In genomic region chr7:143177374-143178119, GRCh38 we compare ENCODE assay signal across 36 cellular contexts. TPM values are rescaled to one million over a fixed set of nuclear protein-coding genes. Genes with fewer than 3 reads are reported as not detected.
"Had no signal": no experiment of that assay in that cellular context is flagged by ENCODE, and none has a peak within 500 bp of the region (broad histone marks: within the 10 kb centered on the region; RNA-seq: fewer than 3 reads in every experiment).

No MANE protein-coding gene starts in this region.

- H3K27me3 ChIP-seq: body of pancreas, breast epithelium, Peyer's patch, SJSA1 had no signal

- H3K4me3 ChIP-seq: body of pancreas, breast epithelium, coronary artery, Peyer's patch, SJSA1 had no signal

- DNase-seq: activated CD4-positive, alpha-beta T cell treated with anti-CD3 and anti-CD28 coated beads, Interleukin-2, amount 10 ng/mL, durations not matched to agents 24 days and 14 days; activated CD4-positive, alpha-beta T cell treated with anti-CD3 and anti-CD28 coated beads, Interleukin-2, amount 50 U/mL, for 4 hours; activated CD8-positive, alpha-beta T cell treated with anti-CD3 and anti-CD28 coated beads for 36 hours; activated gamma-delta T cell; activated naive CD4-positive, alpha-beta T cell treated with Interleukin-2 at 50 U/mL for 16 hours; activated naive CD8-positive, alpha-beta T cell treated with anti-CD3 and anti-CD28 coated beads, Interleukin-2, amount 10 ng/mL, durations not matched to agents 7 days and 5 days; activated T-cell treated with anti-CD3 and anti-CD28 coated beads, Interleukin-2, amount 50 U/mL, for 24 hours; amygdala; body of pancreas; MM.1S; MV-4-11; NCI-H1092 treated with DMSO at 0.1 percent for 48 hours; NCI-H1417; NCI-H146; NCI-H187; NCI-H2029 treated with DMSO at 0.1 percent for 48 hours; NCI-H345; NCI-H524 treated with DMSO at 0.1 percent for 48 hours; PC-3; Peyer's patch; RPMI8226; SHP77 treated with DMSO at 0.1 percent for 48 hours; SK-N-SH had no signal

- ATAC-seq: activated CD8-positive, alpha-beta T cell treated with anti-CD3 and anti-CD28 coated beads for 36 hours; body of pancreas; PC-3 had no signal

- H3K27ac ChIP-seq: body of pancreas, breast epithelium, coronary artery, Peyer's patch, SJSA1 had no signal

- H3K4me1 Mint-ChIP-seq: activated CD4-positive, alpha-beta T cell treated with anti-CD3 and anti-CD28 coated beads, Interleukin-2, amount 10 ng/mL, durations not matched to agents 24 days and 14 days; activated naive CD4-positive, alpha-beta T cell treated with anti-CD3 and anti-CD28 coated beads, Interleukin-2, amount 50 U/mL, for 24 hours; activated naive CD8-positive, alpha-beta T cell treated with anti-CD3 and anti-CD28 coated beads, Interleukin-2, amount 10 ng/mL, durations not matched to agents 7 days and 5 days had no signal

- H3K9ac ChIP-seq: SK-N-SH had no signal

- H3K36me3 ChIP-seq: breast epithelium, Peyer's patch, SJSA1 had no signal

- H3K4me2 ChIP-seq: SK-N-SH had no signal

- H3K4me3 Mint-ChIP-seq: activated CD4-positive, alpha-beta T cell treated with anti-CD3 and anti-CD28 coated beads, Interleukin-2, amount 10 ng/mL, durations not matched to agents 24 days and 14 days; activated CD8-positive, alpha-beta T cell treated with anti-CD3 and anti-CD28 coated beads for 36 hours; activated naive CD4-positive, alpha-beta T cell treated with anti-CD3 and anti-CD28 coated beads, Interleukin-2, amount 50 U/mL, for 24 hours; activated naive CD8-positive, alpha-beta T cell treated with anti-CD3 and anti-CD28 coated beads, Interleukin-2, amount 10 ng/mL, durations not matched to agents 7 days and 5 days; activated T-cell treated with anti-CD3 and anti-CD28 coated beads, Interleukin-2, amount 50 U/mL, for 24 hours; T-helper 1 cell treated with Interleukin-12 subunit alpha and Interleukin-12 subunit beta and Interleukin-4 antibody, amounts not matched to agents 30 μg/mL and 1 μg/mL, for 36 hours; T-helper 2 cell treated with Interferon-gamma antibody and Interleukin-4, amounts not matched to agents 5 μg/mL and 100 μg/mL, for 36 hours had no signal

- FAIRE-seq: astrocyte, TTC549 had no signal

- H3K36me3 Mint-ChIP-seq: activated naive CD8-positive, alpha-beta T cell treated with anti-CD3 and anti-CD28 coated beads, Interleukin-2, amount 10 ng/mL, durations not matched to agents 7 days and 5 days had no signal

- H3K4me1 ChIP-seq: breast epithelium, Peyer's patch, SJSA1 had no signal

- H3K27ac Mint-ChIP-seq: activated CD4-positive, alpha-beta T cell treated with anti-CD3 and anti-CD28 coated beads, Interleukin-2, amount 10 ng/mL, durations not matched to agents 24 days and 14 days; activated CD8-positive, alpha-beta T cell treated with anti-CD3 and anti-CD28 coated beads for 36 hours; activated naive CD4-positive, alpha-beta T cell treated with anti-CD3 and anti-CD28 coated beads, Interleukin-2, amount 50 U/mL, for 24 hours; activated naive CD8-positive, alpha-beta T cell treated with anti-CD3 and anti-CD28 coated beads, Interleukin-2, amount 10 ng/mL, durations not matched to agents 7 days and 5 days; activated T-cell treated with anti-CD3 and anti-CD28 coated beads, Interleukin-2, amount 50 U/mL, for 24 hours; activated T-helper 2 cell treated with anti-CD3 and anti-CD28 coated beads, Interferon-gamma antibody, Interleukin-2, Interleukin-4, amounts not matched to agents 10 μg/mL and 5 μg/mL and 100 μg/mL, durations not matched to agents 14 hours and 24 hours and 36 hours; T-helper 1 cell treated with Interleukin-12 subunit alpha and Interleukin-12 subunit beta and Interleukin-4 antibody, amounts not matched to agents 30 μg/mL and 1 μg/mL, for 36 hours; T-helper 2 cell treated with Interferon-gamma antibody and Interleukin-4, amounts not matched to agents 5 μg/mL and 100 μg/mL, for 36 hours had no signal

- H3K9me2 ChIP-seq: SK-N-SH had no signal

RNA-seq across cellular contexts. Expression of gene TAS2R39, which starts 5.7 kb away (rescaled TPM):
- total RNA-seq: activated CD4-positive, alpha-beta T cell treated with anti-CD3 and anti-CD28 coated beads, Interleukin-2, amount 10 ng/mL, durations not matched to agents 24 days and 14 days; activated CD8-positive, alpha-beta memory T cell treated with anti-CD3 and anti-CD28 coated beads for 36 hours; activated CD8-positive, alpha-beta T cell treated with anti-CD3 and anti-CD28 coated beads for 36 hours; activated naive CD8-positive, alpha-beta T cell treated with anti-CD3 and anti-CD28 coated beads, Interleukin-2, amount 10 ng/mL, durations not matched to agents 7 days and 5 days; activated T-helper 2 cell treated with anti-CD3 and anti-CD28 coated beads, Interferon-gamma antibody, Interleukin-2, Interleukin-4, amounts not matched to agents 10 μg/mL and 5 μg/mL and 100 μg/mL, durations not matched to agents 14 hours and 24 hours and 36 hours; astrocyte; body of pancreas; breast epithelium; cardiac septum; NCI-H460; PC-3; Peyer's patch; SJSA1 had no signal
- polyA plus RNA-seq: adipose tissue, SK-N-SH had no signal

RNA-seq across cellular contexts. Expression of gene TAS2R40, which starts 44.3 kb away (rescaled TPM):
- total RNA-seq: activated CD4-positive, alpha-beta T cell treated with anti-CD3 and anti-CD28 coated beads, Interleukin-2, amount 10 ng/mL, durations not matched to agents 24 days and 14 days; activated CD8-positive, alpha-beta memory T cell treated with anti-CD3 and anti-CD28 coated beads for 36 hours; activated CD8-positive, alpha-beta T cell treated with anti-CD3 and anti-CD28 coated beads for 36 hours; activated naive CD8-positive, alpha-beta T cell treated with anti-CD3 and anti-CD28 coated beads, Interleukin-2, amount 10 ng/mL, durations not matched to agents 7 days and 5 days; activated T-helper 2 cell treated with anti-CD3 and anti-CD28 coated beads, Interferon-gamma antibody, Interleukin-2, Interleukin-4, amounts not matched to agents 10 μg/mL and 5 μg/mL and 100 μg/mL, durations not matched to agents 14 hours and 24 hours and 36 hours; astrocyte; body of pancreas; breast epithelium; cardiac septum; NCI-H460; PC-3; Peyer's patch; SJSA1 had no signal
- polyA plus RNA-seq: adipose tissue, SK-N-SH had no signal

RNA-seq across cellular contexts. Expression of gene PIP, which starts 45.7 kb away (rescaled TPM):
- total RNA-seq: activated CD4-positive, alpha-beta T cell treated with anti-CD3 and anti-CD28 coated beads, Interleukin-2, amount 10 ng/mL, durations not matched to agents 24 days and 14 days; activated CD8-positive, alpha-beta memory T cell treated with anti-CD3 and anti-CD28 coated beads for 36 hours; activated CD8-positive, alpha-beta T cell treated with anti-CD3 and anti-CD28 coated beads for 36 hours; activated naive CD8-positive, alpha-beta T cell treated with anti-CD3 and anti-CD28 coated beads, Interleukin-2, amount 10 ng/mL, durations not matched to agents 7 days and 5 days; activated T-helper 2 cell treated with anti-CD3 and anti-CD28 coated beads, Interferon-gamma antibody, Interleukin-2, Interleukin-4, amounts not matched to agents 10 μg/mL and 5 μg/mL and 100 μg/mL, durations not matched to agents 14 hours and 24 hours and 36 hours; astrocyte; body of pancreas; cardiac septum; NCI-H460; PC-3; Peyer's patch; SJSA1 had no signal
- polyA plus RNA-seq: adipose tissue, SK-N-SH had no signal
